In the genomic region with DNA sequence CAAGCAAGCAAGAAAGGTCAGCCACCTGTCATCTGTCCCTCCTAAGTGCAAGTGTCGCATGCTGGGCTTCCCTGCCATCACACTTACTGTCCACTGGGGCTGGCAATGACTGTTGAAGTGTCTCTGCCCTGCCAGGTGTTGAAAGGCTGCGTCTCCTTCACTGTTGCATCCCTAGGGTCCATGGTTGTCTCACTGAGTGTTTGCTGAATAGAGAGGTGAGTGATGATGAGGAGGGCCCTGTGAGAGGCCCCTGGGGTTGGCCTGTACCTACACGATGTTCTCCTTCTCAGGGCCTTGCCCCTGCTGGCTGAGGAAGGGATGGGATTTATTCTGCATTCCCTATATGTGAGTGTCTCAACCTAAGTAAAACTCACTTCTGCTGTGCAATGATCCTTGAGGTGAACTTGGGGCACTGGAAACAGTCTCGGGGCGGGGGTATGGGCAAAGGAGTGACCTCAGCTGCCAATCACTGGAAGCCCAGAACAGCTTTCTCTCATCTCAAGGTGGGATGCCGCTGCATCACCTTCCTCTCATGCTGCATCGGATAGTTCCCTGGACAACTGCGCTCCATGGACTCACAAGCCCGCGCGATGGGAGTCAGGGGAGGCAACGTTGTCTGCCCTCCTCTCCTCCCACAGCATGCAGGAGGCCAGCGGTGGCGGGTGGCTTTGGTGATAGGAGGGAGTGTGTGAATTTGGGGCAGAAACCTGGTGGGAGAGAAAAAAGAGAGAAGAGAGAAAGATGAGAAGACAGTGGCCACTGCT, we compare ENCODE assay signal across 1 cellular context.
TF ChIP-seq lines count a peak whose summit lies in the region.

No MANE protein-coding gene starts in this region.

TF ChIP-seq in A549, 52 proteins besides CTCF, POLR2A, EP300 and RAD21 (continued from another document):
- TF ChIP-seq KDM5A (IDR thresholded peaks at IDR 0.05) (no peak), RFX5 (IDR thresholded peaks at IDR 0.05) (no peak), CBX2 (IDR thresholded peaks at IDR 0.05; ENCODE audit: borderline replicate concordance, low read depth) (no peak), SMC3 (IDR thresholded peaks at IDR 0.05) (no peak), HDAC2 (IDR thresholded peaks at IDR 0.05) (no peak), NPAS2 (CRISPR knock-in tag; IDR thresholded peaks at IDR 0.05; ENCODE audit: borderline replicate concordance) (no peak), ZNF302 (CRISPR knock-in tag; IDR thresholded peaks at IDR 0.05) (no peak), PHF8 (IDR thresholded peaks at IDR 0.05; ENCODE audit: borderline replicate concordance, low read depth) (no peak)
